ENCODE assay signal across 8 cellular contexts in the genomic region with DNA sequence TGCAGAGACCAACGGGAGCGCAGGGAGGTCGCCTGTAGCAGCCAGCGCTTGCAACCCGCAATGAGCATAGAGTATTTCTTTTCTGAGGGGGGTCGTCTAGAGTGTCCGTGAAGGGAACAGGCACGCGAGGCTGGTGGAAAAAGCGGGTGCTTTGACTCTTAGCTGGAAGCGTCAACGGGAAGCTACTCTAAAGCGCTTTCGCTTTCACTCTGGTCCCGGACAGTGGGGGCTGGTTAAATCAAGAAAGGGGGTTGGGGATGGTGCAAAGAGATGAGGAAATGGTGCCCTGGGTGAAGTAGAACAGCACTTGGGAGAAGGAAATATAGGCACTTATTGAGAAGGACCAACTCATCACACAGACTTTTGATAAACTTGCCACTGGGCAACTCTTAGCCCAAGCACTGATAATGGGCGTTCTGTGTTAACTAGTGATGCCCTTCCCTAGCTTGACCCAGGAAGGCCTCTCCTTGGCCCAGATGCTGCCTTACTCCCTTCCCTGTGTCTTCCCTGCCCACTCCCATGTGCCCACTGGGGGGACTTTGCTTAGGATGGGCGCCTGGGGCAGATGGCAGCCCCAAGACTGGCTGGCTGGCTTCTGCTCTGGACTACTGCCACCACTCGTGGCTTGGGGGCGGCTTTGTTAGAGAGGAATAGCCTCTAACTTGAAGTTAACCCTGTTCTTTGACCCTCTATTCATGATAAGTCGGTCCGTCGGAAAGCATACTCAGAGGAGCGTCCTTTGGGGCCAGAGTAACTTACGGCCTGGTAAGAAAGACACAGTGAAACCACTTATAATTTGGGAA. TPM values are rescaled to one million over a fixed set of nuclear protein-coding genes. Genes with fewer than 3 reads are reported as not detected.
DNase-seq lines count a peak whose midpoint lies in the region; ATAC-seq and TF ChIP-seq lines count a peak whose summit lies in the region.

No MANE protein-coding gene starts in this region.

- TF ChIP-seq POLR2A in adrenal gland (IDR thresholded peaks at IDR 0.05) (no peak), sigmoid colon (IDR thresholded peaks at IDR 0.05) (no peak)

- H3K4me3 ChIP-seq in GM12865 (ENCODE audit: low read depth, low read length) (peak overlapping the region; percentile 91), adrenal gland (peak overlapping the region; percentile 35 to 92 (median 58)), right cardiac atrium (ENCODE audit: low read length) (peak overlapping the region; percentile 75), sigmoid colon (peak overlapping the region; percentile 80 to 90 (median 82))

- 11 to 20% (median 13%) methylated on average over 16 to 24 of the region's 24 CpGs for WGBS in adrenal gland, 4 donors
- WGBS in right cardiac atrium = 11% methylated on average over 24 of the region's 24 CpGs
- WGBS in sigmoid colon, 2 donors = 10 to 17% methylated on average over 24 of the region's 24 CpGs

- TF ChIP-seq CTCF in GM12865 (IDR thresholded peaks at IDR 0.05; ENCODE audit: insufficient read depth, low read depth, low read length, missing control alignments) (no peak), adrenal gland (IDR thresholded peaks at IDR 0.05) (peak in 1 of 6 experiments; percentile 9), sigmoid colon (IDR thresholded peaks at IDR 0.05) (no peak)

- peak overlapping the region; percentile 91 to 98 (median 96) for H3K27ac ChIP-seq in adrenal gland
- H3K27ac ChIP-seq in right cardiac atrium (ENCODE audit: low read length) = peak overlapping the region; percentile 69
- H3K27ac ChIP-seq in sigmoid colon = peak overlapping the region; percentile 96 to 99 (median 98)

- H3K27me3 ChIP-seq in adrenal gland (no peaks in the 10 kb centered on the region), right cardiac atrium (ENCODE audit: control insufficient read depth, insufficient read depth) (no peaks in the 10 kb centered on the region), sigmoid colon (no peaks in the 10 kb centered on the region)

- DNase-seq in GM12865 (ENCODE audit: low read depth) (peak; percentile 76), RKO (ENCODE audit: low spot score) (peak; percentile 24), adrenal gland (peak in 5 of 7 donors; percentile 46 to 79 (median 62)), right cardiac atrium (peak; percentile 40 to 67 (median 62)), sigmoid colon (peak; percentile 81), NCI-H1048 (lab: John Stamatoyannopoulos, UW) (no peak), NCI-H345 (lab: John Stamatoyannopoulos, UW) (no peak)

- peak; percentile 17 for ATAC-seq in HG02759 (IDR thresholded peaks at IDR 0.05; ENCODE audit: unreplicated experiment)
- peak; percentile 45 to 50 for ATAC-seq in right cardiac atrium

- H3K36me3 ChIP-seq in adrenal gland (replicated peaks in 1 of 2) = peaks cover 0 to 43% of the 10 kb centered on the region in 2 donors
- H3K36me3 ChIP-seq in sigmoid colon = peaks cover 7 to 46% (median 22%) of the 10 kb centered on the region in 4 donors

- peaks cover 14 to 23% of the 10 kb centered on the region in 2 donors for H3K4me1 ChIP-seq in adrenal gland (replicated peaks in 1 of 2)
- H3K4me1 ChIP-seq in right cardiac atrium (ENCODE audit: control insufficient read depth, insufficient read depth, low read length) = peaks cover 4% of the 10 kb centered on the region
- peaks cover 0 to 35% (median 26%) of the 10 kb centered on the region in 4 donors for H3K4me1 ChIP-seq in sigmoid colon

- intact Hi-C loops in adrenal gland (cut with DNase I) (no loop called here), right cardiac atrium (cut with DNase I) (no loop called here), sigmoid colon (cut with DNase I) (loop anchor here (1.0 to 5.0 kb wide), 2 partner anchors 10 to 353 kb away; a partner anchor contains a TSS)

- TF ChIP-seq EP300 in sigmoid colon (IDR thresholded peaks at IDR 0.05) = no peak

- H3K9me3 ChIP-seq in adrenal gland (replicated peaks in 1 of 3) (no peaks in the 10 kb centered on the region), right cardiac atrium (ENCODE audit: control insufficient read depth, low read length) (no peaks in the 10 kb centered on the region), sigmoid colon (no peaks in the 10 kb centered on the region)

RNA-seq across cellular contexts. Expression of a gene that starts 0.6 kb away (rescaled TPM):
- 10 to 100 TPM; 16.1 to 69.8 (median 42.3) TPM for total RNA-seq in adrenal gland
- 10 to 100 TPM; 13.8 to 52.9 (median 33.5) TPM for polyA plus RNA-seq in adrenal gland
- 10 to 100 TPM in 3 of 4 donors, 1 to 10 TPM in 1; 8.2 to 22.7 (median 14.7) TPM for total RNA-seq in right cardiac atrium
- 17.1 TPM for polyA plus RNA-seq in right cardiac atrium
- total RNA-seq in sigmoid colon = 10 to 100 TPM; 10.2 to 23.2 (median 13.8) TPM
- 100 to 1,000 TPM in 2 of 3 donors, 10 to 100 TPM in 1; 81.1 to 233 (median 129) TPM for polyA plus RNA-seq in sigmoid colon

RNA-seq across cellular contexts. Expression of a gene that starts 1.1 kb away (rescaled TPM):
- total RNA-seq in adrenal gland (10 to 100 TPM; 38.7 to 76.9 (median 54.3) TPM), right cardiac atrium (10 to 100 TPM; 15.7 to 25.0 (median 18.6) TPM), sigmoid colon (10 to 100 TPM; 22.5 to 35.0 (median 24.6) TPM)
- polyA plus RNA-seq in adrenal gland (10 to 100 TPM; 24.9 to 77.9 (median 52.2) TPM), right cardiac atrium (20.1 TPM), sigmoid colon (100 to 1,000 TPM in 1 of 3 donors, 10 to 100 TPM in 2; 11.4 to 211 (median 19.2) TPM)

RNA-seq across cellular contexts. Expression of a gene that starts 10.7 kb away (rescaled TPM):
- total RNA-seq in adrenal gland (100 to 1,000 TPM in 1 of 8 donors, 10 to 100 TPM in 7; 67.5 to 114 (median 88.1) TPM), right cardiac atrium (10 to 100 TPM; 14.8 to 28.4 (median 18.8) TPM), sigmoid colon (10 to 100 TPM; 34.3 to 45.7 (median 40.7) TPM)
- polyA plus RNA-seq in adrenal gland (100 to 1,000 TPM in 2 of 3 donors, 10 to 100 TPM in 1; 63.0 to 195 (median 137) TPM), right cardiac atrium (23.0 TPM), sigmoid colon (100 to 1,000 TPM; 199 to 305 (median 286) TPM)

RNA-seq across cellular contexts. Expression of a gene that starts 16.0 kb away (rescaled TPM):
- total RNA-seq in adrenal gland (10 to 100 TPM in 6 of 8 donors, 1 to 10 TPM in 2; 4.8 to 48.0 (median 29.5) TPM), right cardiac atrium (10 to 100 TPM; 17.0 to 23.3 (median 20.4) TPM), sigmoid colon (1 to 10 TPM; 5.9 to 9.2 (median 7.2) TPM)
- polyA plus RNA-seq in adrenal gland (10 to 100 TPM; 20.5 to 24.3 (median 21.5) TPM), right cardiac atrium (11.2 TPM), sigmoid colon (10 to 100 TPM in 1 of 3 donors, 1 to 10 TPM in 2; 2.4 to 54.5 (median 3.0) TPM)

RNA-seq across cellular contexts. Expression of a gene that starts 37.8 kb away (rescaled TPM):
- total RNA-seq in adrenal gland (under 1 TPM in 5 of 8 donors, not detected in 3; 0.28 to 0.69 (median 0.61) TPM), right cardiac atrium (under 1 TPM in 2 of 4 donors, not detected in 2; 0.20 to 0.22 TPM), sigmoid colon (1 to 10 TPM in 1 of 4 donors, under 1 TPM in 1, not detected in 2; 0.68 to 1.8 TPM)
- polyA plus RNA-seq in adrenal gland (1 to 10 TPM in 1 of 3 donors, under 1 TPM in 2; 0.71 to 1.6 (median 0.99) TPM), right cardiac atrium (0.20 TPM), sigmoid colon (10 to 100 TPM in 1 of 3 donors, 1 to 10 TPM in 2; 1.2 to 31.8 (median 1.6) TPM)

Comparison
In these comparisons a context has a peak if more than half of its experiments do, and no peak if none do; other contexts are left out.
1. DNase-seq: peak in GM12865 (single experiment), RKO (single experiment), adrenal gland (5 of 7), right cardiac atrium (3 of 3) and sigmoid colon (single experiment); none in NCI-H1048 (single experiment) and NCI-H345 (single experiment).
2. Peak in every context shown above with its lines, with median percentiles within 50 percentile points of each other: H3K4me3 ChIP-seq and H3K27ac ChIP-seq.